In the genomic region with DNA sequence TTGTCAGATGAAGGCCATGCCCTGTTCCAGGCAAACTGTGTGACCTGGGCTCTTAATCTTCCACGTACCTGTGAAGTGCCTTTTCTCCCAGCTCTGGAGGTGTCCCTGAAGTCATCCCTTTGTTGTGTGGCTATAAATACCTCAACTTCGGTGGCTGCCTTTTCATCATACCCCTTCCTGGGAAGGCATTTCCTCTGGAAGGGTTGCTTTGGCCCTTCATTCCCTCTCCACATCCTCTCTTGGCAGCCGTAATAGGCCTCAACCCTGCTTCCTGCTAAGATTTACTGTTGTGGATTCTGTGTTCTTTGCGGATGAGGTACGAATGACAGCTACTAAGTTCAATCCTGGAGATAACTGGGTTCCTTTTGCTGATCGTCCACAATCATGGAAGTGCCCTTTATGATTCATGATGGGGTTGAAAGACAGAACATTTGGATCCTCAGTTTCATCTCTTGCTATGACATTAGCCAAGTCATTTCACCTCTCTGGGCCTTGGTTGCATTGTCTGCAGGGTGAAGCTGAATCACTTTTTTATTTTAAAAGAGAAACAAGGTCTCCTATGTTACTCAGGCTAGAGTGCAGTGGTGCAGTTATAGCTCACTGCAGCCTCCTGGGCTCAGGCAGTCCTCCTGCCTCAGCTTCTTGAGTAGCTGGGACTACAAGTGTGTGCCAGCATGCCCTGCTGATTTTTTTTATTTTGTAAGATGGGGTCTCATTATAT, we compare ENCODE assay signal across 29 cellular contexts. TPM values are rescaled to one million over a fixed set of nuclear protein-coding genes. Genes with fewer than 3 reads are reported as not detected.
DNase-seq lines count a peak whose midpoint lies in the region; ATAC-seq and TF ChIP-seq lines count a peak whose summit lies in the region.
"Had no signal": no experiment of that assay in that cellular context is flagged by ENCODE, and none has a peak within 500 bp of the region (broad histone marks: within the 10 kb centered on the region; RNA-seq: fewer than 3 reads in every experiment).

No MANE protein-coding gene starts in this region.

- WGBS in neuronal stem cell (ENCODE audit: extremely low coverage in 2 of 2, insufficient read length in 2 of 2, insufficient replicate concordance in 1 of 2), 2 donors, result no CpG with 5 or more reads among the region's 6 CpGs

- no peak overlapping the region for H3K4me2 ChIP-seq in HCT116 (ENCODE audit: low read length)
- H3K4me2 ChIP-seq in neuronal stem cell (ENCODE audit: insufficient read depth, low read length, poor library complexity, severe bottlenecking), result no peak overlapping the region
- H3K4me2 ChIP-seq: KMS-11 had no signal

- no peak overlapping the region for H3K27ac ChIP-seq in HCT116 (ENCODE audit: low read depth, low read length)
- H3K27ac ChIP-seq in neuronal stem cell (replicated peaks; ENCODE audit: low read length), result no peak overlapping the region
- H3K27ac ChIP-seq: dorsolateral prefrontal cortex, GM23248, KMS-11, SJSA1, uterus had no signal

- CTCF ChIA-PET in HCT116 (lab: Charles Lee), result no interaction called here

- no peak overlapping the region for H2BK120ac ChIP-seq in neuronal stem cell (ENCODE audit: low read depth, low read length)

- H3K4me3 Mint-ChIP-seq in activated T-helper 17 cell treated with anti-CD3 and anti-CD28 coated beads, Interleukin-2, amount 50 U/mL, for 72 hours, result no peak overlapping the region
- H3K4me3 Mint-ChIP-seq: activated CD8-positive, alpha-beta T cell treated with anti-CD3 and anti-CD28 coated beads, Interleukin-2, amount 10 ng/mL, durations not matched to agents 7 days and 5 days; CD14-positive monocyte; central memory CD8-positive, alpha-beta T cell; stimulated activated naive CD8-positive, alpha-beta T cell treated with anti-CD3 and anti-CD28 coated beads, Interleukin-15, Interleukin-2, amounts not matched to agents 100 ng/mL and 50 ng/mL, for 24 hours had no signal

- no peak overlapping the region for H3K18ac ChIP-seq in neuronal stem cell (ENCODE audit: low read length)

- no peak overlapping the region for H3K14ac ChIP-seq in neuronal stem cell (ENCODE audit: low read length)

- RAD21 ChIA-PET in HCT116 (lab: Charles Lee; ENCODE audit: low non-redundant PET in 1 of 2, low total read pairs in 2 of 2, uncharacterized antibody in 2 of 2, unreplicated experiment in 2 of 2), result no interaction called here

- peaks cover 0 to 3% of the 10 kb centered on the region in 2 experiments; a peak in 1 of 4 replicates for H3K4me1 ChIP-seq in HCT116 (ENCODE audit: control insufficient read depth in 1 of 2, insufficient read depth in 2 of 2, low read length in 2 of 2)
- peaks cover 5 to 8% of the 10 kb centered on the region in 2 donors for H3K4me1 ChIP-seq in neuronal stem cell (ENCODE audit: control insufficient read depth in 2 of 2, insufficient read depth in 1 of 2, low read depth in 1 of 2, low read length in 2 of 2)
- H3K4me1 ChIP-seq: SJSA1, uterus had no signal

- H3K79me2 ChIP-seq in HCT116 (ENCODE audit: insufficient read depth, low read length), result no peaks in the 10 kb centered on the region

- no TSS peak for BruUV-seq in HCT116 (replicated peaks; lab: Mats Ljungman, UMichigan)

- H3K27me3 ChIP-seq in HCT116 (ENCODE audit: insufficient read depth, low read length), result no peaks in the 10 kb centered on the region
- H3K27me3 ChIP-seq in neuronal stem cell (ENCODE audit: control insufficient read depth in 3 of 3, insufficient read depth in 3 of 3, low read depth in 1 of 3, low read length in 3 of 3), result no peaks in the 10 kb centered on the region
- H3K27me3 ChIP-seq: dorsolateral prefrontal cortex, SJSA1, uterus had no signal

- H3K9me2 ChIP-seq in HCT116 (ENCODE audit: insufficient read depth), result no peaks in the 10 kb centered on the region

- H2BK5ac ChIP-seq in neuronal stem cell (ENCODE audit: low read length), result no peak overlapping the region

- no peaks in the 10 kb centered on the region for H3K36me3 Mint-ChIP-seq in activated T-helper 17 cell treated with anti-CD3 and anti-CD28 coated beads, Interleukin-2, amount 50 U/mL, for 72 hours (ENCODE audit: low read depth)
- H3K36me3 Mint-ChIP-seq: CD14-positive monocyte had no signal

- ATAC-seq in HCT116 (no peak), GM18907 (IDR thresholded peaks at IDR 0.05; ENCODE audit: unreplicated experiment) (no peak), GM18861 (IDR thresholded peaks at IDR 0.05; ENCODE audit: unreplicated experiment) (no peak), GM19397 (IDR thresholded peaks at IDR 0.05; ENCODE audit: unreplicated experiment) (no peak)
- peak; percentile 32 for ATAC-seq in activated T-helper 17 cell treated with anti-CD3 and anti-CD28 coated beads, Interleukin-2, amount 50 U/mL, for 72 hours (replicated peaks)
- ATAC-seq: activated CD8-positive, alpha-beta T cell treated with anti-CD3 and anti-CD28 coated beads, Interleukin-2, amount 10 ng/mL, durations not matched to agents 7 days and 5 days had no signal

- H4K91ac ChIP-seq in neuronal stem cell (ENCODE audit: low read depth, low read length, poor library complexity), result no peak overlapping the region

- H3K4me3 ChIP-seq in HCT116 (replicated peaks in 1 of 2; ENCODE audit: low read depth in 1 of 2, low read length in 2 of 2) (no peak overlapping the region), neuronal stem cell (ENCODE audit: low read length in 2 of 2) (no peak overlapping the region)
- H3K4me3 ChIP-seq: dorsolateral prefrontal cortex, GM23248, lung, SJSA1, uterus had no signal

- H3K27me3 Mint-ChIP-seq in activated T-helper 17 cell treated with anti-CD3 and anti-CD28 coated beads, Interleukin-2, amount 50 U/mL, for 72 hours, result no peaks in the 10 kb centered on the region
- H3K27me3 Mint-ChIP-seq: stimulated activated naive CD8-positive, alpha-beta T cell treated with anti-CD3 and anti-CD28 coated beads, Interleukin-15, Interleukin-2, amounts not matched to agents 100 ng/mL and 50 ng/mL, for 24 hours had no signal

- no peak overlapping the region for H2BK15ac ChIP-seq in neuronal stem cell (ENCODE audit: low read length)

- H3K4me1 Mint-ChIP-seq in activated T-helper 17 cell treated with anti-CD3 and anti-CD28 coated beads, Interleukin-2, amount 50 U/mL, for 72 hours, result no peaks in the 10 kb centered on the region
- H3K4me1 Mint-ChIP-seq: CD14-positive monocyte; central memory CD8-positive, alpha-beta T cell had no signal

- TF ChIP-seq RAD21 in HCT116 (IDR thresholded peaks at IDR 0.05; ENCODE audit: low read depth), result no peak

- H3K23ac ChIP-seq in neuronal stem cell (ENCODE audit: low read depth, low read length, poor library complexity), result no peak overlapping the region

- no peak overlapping the region for H2AK5ac ChIP-seq in neuronal stem cell (ENCODE audit: low read depth, low read length)

- no peak overlapping the region for H3K9ac ChIP-seq in HCT116 (ENCODE audit: low read length)
- no peak overlapping the region for H3K9ac ChIP-seq in neuronal stem cell (ENCODE audit: low read depth, low read length, poor library complexity)
- H3K9ac ChIP-seq: GM23248, KMS-11 had no signal

- H3K27ac Mint-ChIP-seq in activated T-helper 17 cell treated with anti-CD3 and anti-CD28 coated beads, Interleukin-2, amount 50 U/mL, for 72 hours, result no peak overlapping the region
- H3K27ac Mint-ChIP-seq: activated CD8-positive, alpha-beta T cell treated with anti-CD3 and anti-CD28 coated beads, Interleukin-2, amount 10 ng/mL, durations not matched to agents 7 days and 5 days; stimulated activated naive CD8-positive, alpha-beta T cell treated with anti-CD3 and anti-CD28 coated beads, Interleukin-15, Interleukin-2, amounts not matched to agents 100 ng/mL and 50 ng/mL, for 24 hours had no signal

- H3K9me3 Mint-ChIP-seq in activated T-helper 17 cell treated with anti-CD3 and anti-CD28 coated beads, Interleukin-2, amount 50 U/mL, for 72 hours, result no peaks in the 10 kb centered on the region
- H3K9me3 Mint-ChIP-seq: stimulated activated naive CD8-positive, alpha-beta T cell treated with anti-CD3 and anti-CD28 coated beads, Interleukin-15, Interleukin-2, amounts not matched to agents 100 ng/mL and 50 ng/mL, for 24 hours had no signal

- H3K36me3 ChIP-seq in HCT116 (ENCODE audit: control insufficient read depth in 1 of 2, insufficient read depth in 2 of 2, low read length in 2 of 2) (no peaks in the 10 kb centered on the region), neuronal stem cell (replicated peaks in 1 of 2; ENCODE audit: control insufficient read depth in 2 of 2, insufficient read depth in 2 of 2, low read length in 2 of 2) (no peaks in the 10 kb centered on the region)
- H3K36me3 ChIP-seq: SJSA1, uterus had no signal

- TF ChIP-seq POLR2A in HCT116 (IDR thresholded peaks at IDR 0.05; ENCODE audit: borderline replicate concordance, extremely low read depth, insufficient read depth, insufficient read length), result no peak

- DNase-seq in HCT116 (ENCODE audit: low read depth, low spot score), result no peak
- peak; percentile 16 for DNase-seq in glomerular endothelial cell (ENCODE audit: extremely low read depth, low read depth, low spot score)
- no peak for DNase-seq in neuronal stem cell (ENCODE audit: low spot score)
- DNase-seq: activated CD4-positive, alpha-beta T cell treated with anti-CD3 and anti-CD28 coated beads for 1 hour; activated CD8-positive, alpha-beta T cell treated with anti-CD3 and anti-CD28 coated beads, Interleukin-2, amount 10 ng/mL, durations not matched to agents 7 days and 5 days; activated effector memory CD4-positive, alpha-beta T cell treated with anti-CD3 and anti-CD28 coated beads, Interleukin-2, amount 50 U/mL, for 16 hours; Calu3; DND-41; dorsolateral prefrontal cortex; GM23248; MM.1S; NCI-H1417 treated with DMSO at 0.1 percent for 48 hours; NCI-H446 treated with DMSO at 0.1 percent for 48 hours; uterus had no signal

- H2BK12ac ChIP-seq in neuronal stem cell (ENCODE audit: low read length), result no peak overlapping the region

- POLR2A ChIA-PET in HCT116 (lab: Charles Lee), result no interaction called here

- H4K20me1 ChIP-seq in HCT116 (ENCODE audit: insufficient read depth), result no peaks in the 10 kb centered on the region

- no peak for TF ChIP-seq CTCF in HCT116 (IDR thresholded peaks at IDR 0.05 in 2 of 3, conservative IDR thresholded peaks at IDR 0.05 in 1 of 3; ENCODE audit: borderline replicate concordance in 1 of 3, insufficient read depth in 1 of 3, low read depth in 2 of 3, low read length in 2 of 3)

- no peaks in the 10 kb centered on the region for H3K79me1 ChIP-seq in neuronal stem cell (ENCODE audit: low read depth, low read length)

- no peak overlapping the region for H2AFZ ChIP-seq in HCT116 (ENCODE audit: low read depth, low read length, poor library complexity, severe bottlenecking)
- peak overlapping the region; percentile 70 for H2AFZ ChIP-seq in neuronal stem cell (ENCODE audit: low read length)
- H2AFZ ChIP-seq: GM23248 had no signal

- intact Hi-C loops in HCT116 (cut with micrococcal nuclease), result no loop called here

- no peak overlapping the region for H4K8ac ChIP-seq in neuronal stem cell (ENCODE audit: low read depth, low read length)

- H3K9me3 ChIP-seq in HCT116 (ENCODE audit: control insufficient read depth in 1 of 2, insufficient read depth in 1 of 2, low read depth in 1 of 2, low read length in 2 of 2) (no peaks in the 10 kb centered on the region), neuronal stem cell (replicated peaks in 1 of 2; ENCODE audit: control insufficient read depth in 2 of 2, insufficient read depth in 1 of 2, low read depth in 1 of 2, low read length in 2 of 2) (peaks cover 4 to 10% of the 10 kb centered on the region in 2 donors)
- H3K9me3 ChIP-seq: SJSA1, uterus had no signal

- no peak overlapping the region for H3K4ac ChIP-seq in neuronal stem cell (ENCODE audit: low read length)

RNA-seq across cellular contexts. Expression of gene FKBP6, which starts 23.6 kb away (rescaled TPM):
- total RNA-seq in HCT116 (2021; ENCODE audit: unreplicated experiment), result not detected
- 0.05 TPM in 1 of 2 replicates, not detected in the other for polyA plus RNA-seq in HCT116 (2012)
- not detected for total RNA-seq in activated T-helper 17 cell treated with anti-CD3 and anti-CD28 coated beads, Interleukin-2, amount 50 U/mL, for 72 hours
- not detected in 2 replicates for total RNA-seq in glomerular endothelial cell
- polyA plus RNA-seq in neuronal stem cell (2013, experiment 1 of 2), result 0.06 TPM
- 0.03 TPM for polyA plus RNA-seq in neuronal stem cell (2013, experiment 2 of 2)
- total RNA-seq: activated CD8-positive, alpha-beta T cell treated with anti-CD3 and anti-CD28 coated beads, Interleukin-2, amount 10 ng/mL, durations not matched to agents 7 days and 5 days; Calu3; GM23248; kidney epithelial cell; mucosa of gallbladder; RPMI7951; SJSA1; T-helper 1 cell treated with Interleukin-12 subunit alpha and Interleukin-12 subunit beta and Interleukin-4 antibody, amounts not matched to agents 30 ng/mL and 1 ng/mL, for 36 hours had no signal
- polyA plus RNA-seq: CD14-positive monocyte, GM23248, neural cell had no signal

RNA-seq across cellular contexts. Expression of gene TRIM50, which starts 23.7 kb away (rescaled TPM):
- not detected for total RNA-seq in HCT116 (2021; ENCODE audit: unreplicated experiment)
- polyA plus RNA-seq in HCT116 (2012), result 0.04 TPM in 1 of 2 replicates, not detected in the other
- not detected for total RNA-seq in activated T-helper 17 cell treated with anti-CD3 and anti-CD28 coated beads, Interleukin-2, amount 50 U/mL, for 72 hours
- total RNA-seq in glomerular endothelial cell, result not detected in 2 replicates
- 0.03 TPM for polyA plus RNA-seq in neuronal stem cell (2013, experiment 1 of 2)
- polyA plus RNA-seq in neuronal stem cell (2013, experiment 2 of 2), result not detected
- total RNA-seq: activated CD8-positive, alpha-beta T cell treated with anti-CD3 and anti-CD28 coated beads, Interleukin-2, amount 10 ng/mL, durations not matched to agents 7 days and 5 days; Calu3; GM23248; kidney epithelial cell; RPMI7951; SJSA1; T-helper 1 cell treated with Interleukin-12 subunit alpha and Interleukin-12 subunit beta and Interleukin-4 antibody, amounts not matched to agents 30 ng/mL and 1 ng/mL, for 36 hours had no signal
- polyA plus RNA-seq: CD14-positive monocyte, GM23248, neural cell had no signal

RNA-seq across cellular contexts. Expression of gene NSUN5, which starts 43.0 kb away (rescaled TPM):
- total RNA-seq in HCT116 (2021; ENCODE audit: unreplicated experiment) (70.4 TPM), glomerular endothelial cell (8.9 and 11.9 TPM in 2 replicates)
- 57.6 and 61.6 TPM in 2 replicates for polyA plus RNA-seq in HCT116 (2012)
- 10 to 100 TPM; 32.2 to 48.4 TPM for total RNA-seq in activated T-helper 17 cell treated with anti-CD3 and anti-CD28 coated beads, Interleukin-2, amount 50 U/mL, for 72 hours
- polyA plus RNA-seq in neuronal stem cell (2013, experiment 1 of 2), result 20.7 TPM
- polyA plus RNA-seq in neuronal stem cell (2013, experiment 2 of 2), result 20.1 TPM
